1 cellular context compared by ENCODE assay signal in the genomic region with DNA sequence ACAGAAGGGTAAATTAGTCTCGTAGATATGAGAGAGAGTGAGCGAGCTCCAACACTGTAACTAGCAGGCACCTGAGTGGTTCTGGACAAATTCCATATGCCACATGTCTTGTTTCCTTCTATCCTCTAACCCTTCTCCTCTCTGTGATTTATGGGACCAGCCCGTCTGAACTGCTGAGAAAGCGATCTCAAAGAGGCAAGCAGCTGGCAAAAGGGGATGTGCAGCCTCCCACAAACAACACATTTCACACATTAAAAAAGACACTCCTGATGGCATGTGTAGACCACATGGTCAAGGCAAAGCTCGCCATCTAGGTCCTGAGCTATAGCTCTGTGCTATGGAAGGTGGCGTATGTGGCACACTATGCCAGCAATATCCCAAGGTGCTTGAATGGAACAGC.
TF ChIP-seq lines count a peak whose summit lies in the region.

No MANE protein-coding gene starts in this region.

TF ChIP-seq in GM23338, 12 proteins besides CTCF, POLR2A, EP300 and RAD21 (continued from another document):
- TF ChIP-seq, protein P1, sequence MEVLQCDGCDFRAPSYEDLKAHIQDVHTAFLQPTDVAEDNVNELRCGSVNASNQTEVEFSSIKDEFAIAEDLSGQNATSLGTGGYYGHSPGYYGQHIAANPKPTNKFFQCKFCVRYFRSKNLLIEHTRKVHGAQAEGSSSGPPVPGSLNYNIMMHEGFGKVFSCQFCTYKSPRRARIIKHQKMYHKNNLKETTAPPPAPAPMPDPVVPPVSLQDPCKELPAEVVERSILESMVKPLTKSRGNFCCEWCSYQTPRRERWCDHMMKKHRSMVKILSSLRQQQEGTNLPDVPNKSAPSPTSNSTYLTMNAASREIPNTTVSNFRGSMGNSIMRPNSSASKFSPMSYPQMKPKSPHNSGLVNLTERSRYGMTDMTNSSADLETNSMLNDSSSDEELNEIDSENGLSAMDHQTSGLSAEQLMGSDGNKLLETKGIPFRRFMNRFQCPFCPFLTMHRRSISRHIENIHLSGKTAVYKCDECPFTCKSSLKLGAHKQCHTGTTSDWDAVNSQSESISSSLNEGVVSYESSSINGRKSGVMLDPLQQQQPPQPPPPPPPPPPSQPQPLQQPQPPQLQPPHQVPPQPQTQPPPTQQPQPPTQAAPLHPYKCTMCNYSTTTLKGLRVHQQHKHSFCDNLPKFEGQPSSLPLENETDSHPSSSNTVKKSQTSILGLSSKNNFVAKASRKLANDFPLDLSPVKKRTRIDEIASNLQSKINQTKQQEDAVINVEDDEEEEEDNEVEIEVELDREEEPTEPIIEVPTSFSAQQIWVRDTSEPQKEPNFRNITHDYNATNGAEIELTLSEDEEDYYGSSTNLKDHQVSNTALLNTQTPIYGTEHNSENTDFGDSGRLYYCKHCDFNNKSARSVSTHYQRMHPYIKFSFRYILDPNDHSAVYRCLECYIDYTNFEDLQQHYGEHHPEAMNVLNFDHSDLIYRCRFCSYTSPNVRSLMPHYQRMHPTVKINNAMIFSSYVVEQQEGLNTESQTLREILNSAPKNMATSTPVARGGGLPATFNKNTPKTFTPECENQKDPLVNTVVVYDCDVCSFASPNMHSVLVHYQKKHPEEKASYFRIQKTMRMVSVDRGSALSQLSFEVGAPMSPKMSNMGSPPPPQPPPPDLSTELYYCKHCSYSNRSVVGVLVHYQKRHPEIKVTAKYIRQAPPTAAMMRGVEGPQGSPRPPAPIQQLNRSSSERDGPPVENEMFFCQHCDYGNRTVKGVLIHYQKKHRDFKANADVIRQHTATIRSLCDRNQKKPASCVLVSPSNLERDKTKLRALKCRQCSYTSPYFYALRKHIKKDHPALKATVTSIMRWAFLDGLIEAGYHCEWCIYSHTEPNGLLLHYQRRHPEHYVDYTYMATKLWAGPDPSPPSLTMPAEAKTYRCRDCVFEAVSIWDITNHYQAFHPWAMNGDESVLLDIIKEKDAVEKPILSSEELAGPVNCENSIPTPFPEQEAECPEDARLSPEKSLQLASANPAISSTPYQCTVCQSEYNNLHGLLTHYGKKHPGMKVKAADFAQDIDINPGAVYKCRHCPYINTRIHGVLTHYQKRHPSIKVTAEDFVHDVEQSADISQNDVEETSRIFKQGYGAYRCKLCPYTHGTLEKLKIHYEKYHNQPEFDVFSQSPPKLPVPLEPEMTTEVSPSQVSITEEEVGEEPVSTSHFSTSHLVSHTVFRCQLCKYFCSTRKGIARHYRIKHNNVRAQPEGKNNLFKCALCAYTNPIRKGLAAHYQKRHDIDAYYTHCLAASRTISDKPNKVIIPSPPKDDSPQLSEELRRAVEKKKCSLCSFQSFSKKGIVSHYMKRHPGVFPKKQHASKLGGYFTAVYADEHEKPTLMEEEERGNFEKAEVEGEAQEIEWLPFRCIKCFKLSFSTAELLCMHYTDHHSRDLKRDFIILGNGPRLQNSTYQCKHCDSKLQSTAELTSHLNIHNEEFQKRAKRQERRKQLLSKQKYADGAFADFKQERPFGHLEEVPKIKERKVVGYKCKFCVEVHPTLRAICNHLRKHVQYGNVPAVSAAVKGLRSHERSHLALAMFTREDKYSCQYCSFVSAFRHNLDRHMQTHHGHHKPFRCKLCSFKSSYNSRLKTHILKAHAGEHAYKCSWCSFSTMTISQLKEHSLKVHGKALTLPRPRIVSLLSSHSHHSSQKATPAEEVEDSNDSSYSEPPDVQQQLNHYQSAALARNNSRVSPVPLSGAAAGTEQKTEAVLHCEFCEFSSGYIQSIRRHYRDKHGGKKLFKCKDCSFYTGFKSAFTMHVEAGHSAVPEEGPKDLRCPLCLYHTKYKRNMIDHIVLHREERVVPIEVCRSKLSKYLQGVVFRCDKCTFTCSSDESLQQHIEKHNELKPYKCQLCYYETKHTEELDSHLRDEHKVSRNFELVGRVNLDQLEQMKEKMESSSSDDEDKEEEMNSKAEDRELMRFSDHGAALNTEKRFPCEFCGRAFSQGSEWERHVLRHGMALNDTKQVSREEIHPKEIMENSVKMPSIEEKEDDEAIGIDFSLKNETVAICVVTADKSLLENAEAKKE (CRISPR knock-in tag; IDR thresholded peaks at IDR 0.05) = no peak
